29 cellular contexts compared by ENCODE assay signal in genomic region chr20:63622732-63623131, GRCh38. TPM values are rescaled to one million over a fixed set of nuclear protein-coding genes. Genes with fewer than 3 reads are reported as not detected.
DNase-seq lines count a peak whose midpoint lies in the region; ATAC-seq and TF ChIP-seq lines count a peak whose summit lies in the region.
"Had no signal": no experiment of that assay in that cellular context is flagged by ENCODE, and none has a peak within 500 bp of the region (broad histone marks: within the 10 kb centered on the region; RNA-seq: fewer than 3 reads in every experiment).

No MANE protein-coding gene starts in this region.

- H3K4me3 Mint-ChIP-seq in brain (peak overlapping the region in 3 of 5 experiments; percentile 25 to 58 (median 53)), natural killer cell (peak overlapping the region; percentile 11), type B pancreatic cell (peak overlapping the region; percentile 59)
- H3K4me3 Mint-ChIP-seq: activated naive CD4-positive, alpha-beta T cell treated with anti-CD3 and anti-CD28 coated beads, Interleukin-2, amount 50 U/mL, for 24 hours; effector memory CD8-positive, alpha-beta T cell; GM23338; stimulated activated naive CD8-positive, alpha-beta T cell treated with anti-CD3 and anti-CD28 coated beads, Interleukin-15, Interleukin-2, amounts not matched to agents 100 ng/mL and 50 ng/mL, for 24 hours had no signal

- peaks cover 36% of the 10 kb centered on the region for H3K4me1 Mint-ChIP-seq in brain
- H3K4me1 Mint-ChIP-seq in natural killer cell, result peaks cover 15 to 20% of the 10 kb centered on the region in 2 donors
- peaks cover 12% of the 10 kb centered on the region for H3K4me1 Mint-ChIP-seq in type B pancreatic cell (ENCODE audit: unreplicated experiment)

- H3K36me3 Mint-ChIP-seq in brain, result peaks cover 22% of the 10 kb centered on the region
- H3K36me3 Mint-ChIP-seq in natural killer cell, result no peaks in the 10 kb centered on the region
- peaks cover 9% of the 10 kb centered on the region for H3K36me3 Mint-ChIP-seq in type B pancreatic cell

- TF ChIP-seq CTCF in brain (conservative IDR thresholded peaks at IDR 0.05), result no peak
- no peak for TF ChIP-seq CTCF in natural killer cell (IDR thresholded peaks at IDR 0.05)
- TF ChIP-seq CTCF in type B pancreatic cell (conservative IDR thresholded peaks at IDR 0.05), result no peak
- no peak for TF ChIP-seq CTCF in lower leg skin (IDR thresholded peaks at IDR 0.05)

- DNase-seq in left ventricle myocardium superior (peak; percentile 6), Right ventricle myocardium inferior (ENCODE audit: missing footprints) (no peak), natural killer cell (no peak), type B pancreatic cell (ENCODE audit: extremely low spot score, unreplicated experiment) (no peak), lower leg skin (ENCODE audit: low spot score in 2 of 2) (no peak)
- DNase-seq in activated CD4-positive, CD25-positive, alpha-beta regulatory T cell treated with anti-CD3 and anti-CD28 coated beads, Interleukin-2, amount 50 U/mL, for 72 hours, result no peak
- DNase-seq: 8988T; activated CD4-positive, alpha-beta T cell treated with anti-CD3 and anti-CD28 coated beads, Interleukin-2, amount 50 U/mL, for 4 hours; activated CD4-positive, CD25-positive, alpha-beta regulatory T cell; activated CD8-positive, alpha-beta memory T cell treated with anti-CD3 and anti-CD28 coated beads, Interleukin-2, amount 50 U/mL, for 4 hours; Calu3; colonic mucosa; effector memory CD8-positive, alpha-beta T cell; erythroblast; lower lobe of right lung; NCI-H1048; NCI-H1694 treated with DMSO at 0.1 percent for 48 hours; NCI-H526; NK-92 treated with Interleukin-12 subunit alpha and Interleukin-12 subunit beta, amount 100 ng/mL, for 24 hours; occipital lobe; PC-9; SIG-M5 had no signal

- intact Hi-C loops in left ventricle myocardium superior (cut with micrococcal nuclease), result no loop called here
- intact Hi-C loops in Right ventricle myocardium inferior (cut with DNase I), result no loop called here
- intact Hi-C loops in natural killer cell (cut with micrococcal nuclease), result no loop called here
- intact Hi-C loops in lower leg skin (cut with DNase I; ENCODE audit: low total_unique reads), result no loop called here

- whole genome bisulfite sequencing in lower leg skin, 2 donors, result 94 to 96% methylated on average over 14 of the region's 14 CpGs

- H3K27me3 Mint-ChIP-seq in brain, result no peaks in the 10 kb centered on the region
- H3K27me3 Mint-ChIP-seq in natural killer cell (ENCODE audit: low read depth in 2 of 2), result no peaks in the 10 kb centered on the region
- H3K27me3 Mint-ChIP-seq in type B pancreatic cell, result no peaks in the 10 kb centered on the region
- H3K27me3 Mint-ChIP-seq: activated naive CD4-positive, alpha-beta T cell treated with anti-CD3 and anti-CD28 coated beads, Interleukin-2, amount 50 U/mL, for 24 hours; effector memory CD8-positive, alpha-beta T cell; stimulated activated naive CD8-positive, alpha-beta T cell treated with anti-CD3 and anti-CD28 coated beads, Interleukin-15, Interleukin-2, amounts not matched to agents 100 ng/mL and 50 ng/mL, for 24 hours had no signal

- H3K27ac Mint-ChIP-seq in brain (peak overlapping the region; percentile 12 to 64 (median 57)), natural killer cell (no peak overlapping the region), type B pancreatic cell (peak overlapping the region; percentile 40)
- H3K27ac Mint-ChIP-seq: activated T-helper 2 cell treated with anti-CD3 and anti-CD28 coated beads, Interferon-gamma antibody, Interleukin-2, Interleukin-4, amounts not matched to agents 10 μg/mL and 5 μg/mL and 100 μg/mL, durations not matched to agents 14 hours and 24 hours and 36 hours; stimulated activated naive CD8-positive, alpha-beta T cell treated with anti-CD3 and anti-CD28 coated beads, Interleukin-15, Interleukin-2, amounts not matched to agents 100 ng/mL and 50 ng/mL, for 24 hours had no signal

- H3K9me3 Mint-ChIP-seq in brain (no peaks in the 10 kb centered on the region), natural killer cell (no peaks in the 10 kb centered on the region), type B pancreatic cell (no peaks in the 10 kb centered on the region)
- H3K9me3 Mint-ChIP-seq: activated naive CD4-positive, alpha-beta T cell treated with anti-CD3 and anti-CD28 coated beads, Interleukin-2, amount 50 U/mL, for 24 hours; activated T-helper 2 cell treated with anti-CD3 and anti-CD28 coated beads, Interferon-gamma antibody, Interleukin-2, Interleukin-4, amounts not matched to agents 10 μg/mL and 5 μg/mL and 100 μg/mL, durations not matched to agents 14 hours and 24 hours and 36 hours; effector memory CD8-positive, alpha-beta T cell; GM23338; stimulated activated naive CD8-positive, alpha-beta T cell treated with anti-CD3 and anti-CD28 coated beads, Interleukin-15, Interleukin-2, amounts not matched to agents 100 ng/mL and 50 ng/mL, for 24 hours had no signal

- TF ChIP-seq POLR2A in lower leg skin (IDR thresholded peaks at IDR 0.05), result no peak

- no peak overlapping the region for H3K4me3 ChIP-seq in lower leg skin (ENCODE audit: low read depth, poor library complexity, severe bottlenecking)
- H3K4me3 ChIP-seq: colonic mucosa, GM23338, lower lobe of right lung, PC-9 had no signal

- ATAC-seq in left ventricle myocardium superior, result no peak
- no peak for ATAC-seq in Right ventricle myocardium inferior
- ATAC-seq in natural killer cell, result no peak
- ATAC-seq in GM21786 (IDR thresholded peaks at IDR 0.05; ENCODE audit: unreplicated experiment), result no peak
- ATAC-seq: effector memory CD8-positive, alpha-beta T cell; GM23338; lower lobe of right lung had no signal

RNA-seq across cellular contexts. Expression of gene GMEB2, which starts 4.2 kb away (rescaled TPM):
- 5.9 TPM for total RNA-seq in left ventricle myocardium superior
- 6.1 TPM for total RNA-seq in Right ventricle myocardium inferior
- polyA plus RNA-seq in brain (ENCODE audit: insufficient read depth, low read depth, low replicate concordance), result 13.6 TPM
- 10 to 100 TPM; 11.7 to 15.1 (median 14.6) TPM for total RNA-seq in natural killer cell
- 11.9 and 13.9 TPM in 2 replicates for total RNA-seq in type B pancreatic cell (ENCODE audit: low replicate concordance)
- total RNA-seq in lower leg skin, result 10 to 100 TPM; 11.9 to 18.3 (median 13.7) TPM

RNA-seq across cellular contexts. Expression of gene STMN3, which starts 30.5 kb away (rescaled TPM):
- total RNA-seq in left ventricle myocardium superior, result 5.5 TPM
- total RNA-seq in Right ventricle myocardium inferior, result 7.1 TPM
- 455 TPM for polyA plus RNA-seq in brain (ENCODE audit: insufficient read depth, low read depth, low replicate concordance)
- 10 to 100 TPM in 1 of 3 donors, 1 to 10 TPM in 2; 6.7 to 12.9 (median 8.3) TPM for total RNA-seq in natural killer cell
- total RNA-seq in type B pancreatic cell (ENCODE audit: low replicate concordance), result 38.9 and 40.8 TPM in 2 replicates
- total RNA-seq in lower leg skin, result 10 to 100 TPM in 3 of 4 donors, 1 to 10 TPM in 1; 9.4 to 23.0 (median 12.0) TPM
- total RNA-seq: bronchial epithelial cell had no signal

RNA-seq across cellular contexts. Expression of gene RTEL1, which starts 35.4 kb away (rescaled TPM):
- total RNA-seq in left ventricle myocardium superior, result 9.9 TPM
- 9.0 TPM for total RNA-seq in Right ventricle myocardium inferior
- 8.6 TPM for polyA plus RNA-seq in brain (ENCODE audit: insufficient read depth, low read depth, low replicate concordance)
- total RNA-seq in natural killer cell, result 10 to 100 TPM; 36.3 to 52.0 (median 40.4) TPM
- 20.7 and 39.2 TPM in 2 replicates for total RNA-seq in type B pancreatic cell (ENCODE audit: low replicate concordance)
- total RNA-seq in lower leg skin, result 10 to 100 TPM in 3 of 4 donors, 1 to 10 TPM in 1; 8.5 to 38.3 (median 12.7) TPM

RNA-seq across cellular contexts. Expression of gene HELZ2, which starts 48.7 kb away (rescaled TPM):
- total RNA-seq in left ventricle myocardium superior (13.2 TPM), Right ventricle myocardium inferior (12.8 TPM), natural killer cell (10 to 100 TPM; 85.2 to 90.7 (median 89.4) TPM), type B pancreatic cell (ENCODE audit: low replicate concordance) (24.2 and 43.1 TPM in 2 replicates), lower leg skin (10 to 100 TPM; 26.9 to 35.4 (median 28.6) TPM)
- polyA plus RNA-seq in brain (ENCODE audit: insufficient read depth, low read depth, low replicate concordance), result 36.2 TPM

Comparison
In these comparisons a context has a peak if more than half of its experiments do, and no peak if none do; other contexts are left out.
1. H3K27ac Mint-ChIP-seq: peak in brain (5 of 5) and type B pancreatic cell (single experiment); none in natural killer cell (0 of 2).
2. Peak in every context shown above with its lines, with median percentiles within 50 percentile points of each other: H3K4me3 Mint-ChIP-seq.